Comparison of ENCODE assay signal across 13 cellular contexts in the genomic region with DNA sequence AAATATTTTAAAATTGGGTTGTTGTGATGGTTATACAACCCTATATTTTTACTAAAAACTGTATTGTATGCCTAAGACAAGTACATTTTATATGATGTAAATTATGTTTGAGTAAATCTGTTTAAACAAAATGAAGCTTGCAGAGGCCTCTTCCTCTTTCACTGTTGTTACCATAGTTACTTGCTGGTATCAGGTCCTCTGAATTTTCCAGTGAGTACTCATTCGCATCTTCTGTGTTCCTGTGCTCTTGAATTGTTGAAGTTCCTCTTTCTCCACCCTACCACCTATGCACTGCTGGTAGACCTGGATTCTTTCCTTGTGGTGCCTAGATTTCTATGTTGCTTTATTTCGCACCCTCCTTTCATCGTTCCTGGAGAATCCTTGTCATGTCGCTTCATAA.
DNase-seq lines count a peak whose midpoint lies in the region; ATAC-seq, FAIRE-seq and TF ChIP-seq lines count a peak whose summit lies in the region.
"Had no signal": no experiment of that assay in that cellular context is flagged by ENCODE, and none has a peak within 500 bp of the region (broad histone marks: within the 10 kb centered on the region; RNA-seq: fewer than 3 reads in every experiment).

No MANE protein-coding gene starts in this region.

- H3K18ac ChIP-seq in trophoblast cell (ENCODE audit: low read length), result no peak overlapping the region

- H2BK12ac ChIP-seq in trophoblast cell (ENCODE audit: low read length), result no peak overlapping the region

- peaks cover 2% of the 10 kb centered on the region for H3K36me3 Mint-ChIP-seq in neural progenitor cell
- H3K36me3 Mint-ChIP-seq: mesothelial cell of epicardium had no signal

- H3K27me3 Mint-ChIP-seq in neural progenitor cell (ENCODE audit: insufficient read depth, low read depth), result peaks cover 2% of the 10 kb centered on the region

- peaks cover 5% of the 10 kb centered on the region for H3K4me1 ChIP-seq in neural progenitor cell
- H3K4me1 ChIP-seq in trophoblast cell (ENCODE audit: control insufficient read depth in 1 of 2, insufficient read depth in 2 of 2, low read length in 2 of 2), result no peaks in the 10 kb centered on the region
- H3K4me1 ChIP-seq: gastrocnemius medialis had no signal

- H3K23ac ChIP-seq in trophoblast cell (ENCODE audit: low read length), result no peak overlapping the region

- H2AK5ac ChIP-seq in trophoblast cell (ENCODE audit: low read length), result no peak overlapping the region

- no peak overlapping the region for H3K14ac ChIP-seq in trophoblast cell (ENCODE audit: low read length)

- no peaks in the 10 kb centered on the region for H4K20me1 ChIP-seq in neural progenitor cell (ENCODE audit: low read depth)

- H3K79me2 ChIP-seq in neural progenitor cell (ENCODE audit: low read depth) (no peaks in the 10 kb centered on the region), trophoblast cell (ENCODE audit: control insufficient read depth, insufficient read depth, low read length, poor library complexity) (no peaks in the 10 kb centered on the region)

- H3K4me2 ChIP-seq in neural progenitor cell (no peak overlapping the region), trophoblast cell (ENCODE audit: low read length) (no peak overlapping the region)

- H3K36me3 ChIP-seq in neural progenitor cell, result no peaks in the 10 kb centered on the region
- no peaks in the 10 kb centered on the region for H3K36me3 ChIP-seq in trophoblast cell (ENCODE audit: control insufficient read depth in 1 of 2, insufficient read depth in 2 of 2, low read length in 2 of 2)
- H3K36me3 ChIP-seq: gastrocnemius medialis had no signal

- H4K91ac ChIP-seq in trophoblast cell (ENCODE audit: low read depth, low read length), result no peak overlapping the region

- H3K4ac ChIP-seq in trophoblast cell (ENCODE audit: low read depth, low read length), result no peak overlapping the region

- no peak for TF ChIP-seq CTCF in neural progenitor cell (IDR thresholded peaks at IDR 0.05)

- no peak overlapping the region for H2BK5ac ChIP-seq in trophoblast cell (ENCODE audit: low read depth, low read length, poor library complexity)

- peak; percentile 86 for ATAC-seq in GM21825 (IDR thresholded peaks at IDR 0.05; ENCODE audit: unreplicated experiment)
- ATAC-seq in HG03432 (IDR thresholded peaks at IDR 0.05; ENCODE audit: unreplicated experiment), result peak; percentile 59
- ATAC-seq: gastrocnemius medialis had no signal

- H3K4me3 ChIP-seq in neural progenitor cell, result no peak overlapping the region
- no peak overlapping the region for H3K4me3 ChIP-seq in trophoblast cell (ENCODE audit: low read depth, low read length)
- H3K4me3 ChIP-seq: gastrocnemius medialis had no signal

- H3K9me3 Mint-ChIP-seq in neural progenitor cell, result peaks cover 2% of the 10 kb centered on the region
- H3K9me3 Mint-ChIP-seq: activated T-helper 2 cell treated with anti-CD3 and anti-CD28 coated beads, Interferon-gamma antibody, Interleukin-2, Interleukin-4, amounts not matched to agents 10 μg/mL and 5 μg/mL and 100 μg/mL, durations not matched to agents 14 hours and 24 hours and 36 hours; mesothelial cell of epicardium had no signal

- H3K9me3 ChIP-seq in neural progenitor cell (ENCODE audit: low read depth) (no peaks in the 10 kb centered on the region), trophoblast cell (ENCODE audit: insufficient read depth, low read depth, low read length) (no peaks in the 10 kb centered on the region)
- H3K9me3 ChIP-seq: gastrocnemius medialis had no signal

- H2AFZ ChIP-seq in neural progenitor cell (replicated peaks) (peak overlapping the region; percentile 6), trophoblast cell (ENCODE audit: insufficient read depth, low read length, poor library complexity) (no peak overlapping the region)

- H3K27me3 ChIP-seq in neural progenitor cell (no peaks in the 10 kb centered on the region), trophoblast cell (ENCODE audit: insufficient read depth, low read length) (no peaks in the 10 kb centered on the region)
- H3K27me3 ChIP-seq: gastrocnemius medialis had no signal

- no peak overlapping the region for H3K27ac Mint-ChIP-seq in neural progenitor cell
- H3K27ac Mint-ChIP-seq: activated T-helper 2 cell treated with anti-CD3 and anti-CD28 coated beads, Interferon-gamma antibody, Interleukin-2, Interleukin-4, amounts not matched to agents 10 μg/mL and 5 μg/mL and 100 μg/mL, durations not matched to agents 14 hours and 24 hours and 36 hours; mesothelial cell of epicardium had no signal

- H4K12ac ChIP-seq in trophoblast cell (ENCODE audit: low read depth, low read length), result no peak overlapping the region

- DNase-seq in GM19239 (ENCODE audit: insufficient read length, low spot score), result peak; percentile 1
- DNase-seq in neural progenitor cell (ENCODE audit: low spot score), result no peak
- no peak for DNase-seq in globus pallidus (ENCODE audit: low spot score)
- DNase-seq in trophoblast cell, result no peak
- DNase-seq in activated effector memory CD4-positive, alpha-beta T cell treated with anti-CD3 and anti-CD28 coated beads, Interleukin-2, amount 50 U/mL, for 16 hours, result no peak
- DNase-seq: DMS79, gastrocnemius medialis, Karpas-422, NCI-H510A treated with DMSO at 0.1 percent for 48 hours had no signal

- H3K27ac ChIP-seq in neural progenitor cell (no peak overlapping the region), trophoblast cell (ENCODE audit: low read depth, low read length) (no peak overlapping the region)
- H3K27ac ChIP-seq: gastrocnemius medialis had no signal

- no peak overlapping the region for H4K8ac ChIP-seq in trophoblast cell (ENCODE audit: low read depth, low read length)

- H3K4me1 Mint-ChIP-seq in neural progenitor cell, result peaks cover 24% of the 10 kb centered on the region

- no peak overlapping the region for H3K4me3 Mint-ChIP-seq in neural progenitor cell
- H3K4me3 Mint-ChIP-seq: mesothelial cell of epicardium had no signal

- peak; percentile 76 for FAIRE-seq in GM19239 (lab: Jason Lieb, UNC)

- H3K9ac ChIP-seq in neural progenitor cell, result no peak overlapping the region
- H3K9ac ChIP-seq in trophoblast cell (ENCODE audit: low read length), result no peak overlapping the region

- no peaks in the 10 kb centered on the region for H3F3A ChIP-seq in neural progenitor cell (ENCODE audit: low read depth)

- no peaks in the 10 kb centered on the region for H3K79me1 ChIP-seq in trophoblast cell (ENCODE audit: low read length)

- no CpG with 5 or more reads among the region's 4 CpGs for WGBS in trophoblast cell (ENCODE audit: extremely low coverage, insufficient coverage, insufficient read length)

- no peak overlapping the region for H2BK120ac ChIP-seq in trophoblast cell (ENCODE audit: insufficient read depth, low read length, poor library complexity)
